28 cellular contexts compared by ENCODE assay signal in the genomic region with DNA sequence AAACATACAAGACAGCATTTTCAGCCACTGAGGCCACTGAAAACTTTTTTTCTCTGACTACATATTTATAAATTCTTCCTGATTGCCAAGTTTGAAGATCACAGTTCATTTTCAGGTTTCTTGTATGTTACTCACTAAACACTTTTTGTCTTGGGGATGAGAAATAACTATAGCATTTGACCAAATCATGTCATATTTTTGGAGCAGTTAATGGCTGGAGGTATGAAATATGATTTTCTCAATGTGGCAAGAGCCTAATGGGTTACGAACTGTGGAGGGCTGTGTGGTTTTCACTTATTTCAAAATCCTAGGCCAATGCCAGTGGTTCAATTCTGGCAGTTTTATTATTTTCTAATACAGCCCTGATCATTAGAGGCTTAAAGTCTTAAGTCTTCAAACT.
DNase-seq lines count a peak whose midpoint lies in the region; ATAC-seq and TF ChIP-seq lines count a peak whose summit lies in the region.
"Had no signal": no experiment of that assay in that cellular context is flagged by ENCODE, and none has a peak within 500 bp of the region (broad histone marks: within the 10 kb centered on the region; RNA-seq: fewer than 3 reads in every experiment).

No MANE protein-coding gene starts in this region.

- TF ChIP-seq POLR2A in uterus (IDR thresholded peaks at IDR 0.05) (no peak), vagina (IDR thresholded peaks at IDR 0.05) (no peak)

- H3K4me3 ChIP-seq in heart right ventricle (no peak overlapping the region), Panc1 (ENCODE audit: low read depth in 2 of 2, low read length in 2 of 2) (no peak overlapping the region), uterus (no peak overlapping the region), vagina (no peak overlapping the region)
- H3K4me3 ChIP-seq: lung, SJCRH30, smooth muscle cell, upper lobe of right lung had no signal

- no peaks in the 10 kb centered on the region for H3K27me3 ChIP-seq in heart right ventricle
- H3K27me3 ChIP-seq in Panc1 (ENCODE audit: control insufficient read depth, insufficient read depth, low read length), result no peaks in the 10 kb centered on the region
- H3K27me3 ChIP-seq in uterus, result no peaks in the 10 kb centered on the region
- H3K27me3 ChIP-seq in vagina, result no peaks in the 10 kb centered on the region
- H3K27me3 ChIP-seq: foreskin keratinocyte, neutrophil, SJCRH30, upper lobe of right lung had no signal

- H3K36me3 Mint-ChIP-seq in stimulated activated effector memory CD8-positive, alpha-beta T cell treated with anti-CD3 and anti-CD28 coated beads, Interleukin-12 subunit alpha, Interleukin-12 subunit beta, amount 100 ng/mL, for 72 hours, result no peaks in the 10 kb centered on the region

- no peak overlapping the region for H3K27ac Mint-ChIP-seq in stimulated activated effector memory CD8-positive, alpha-beta T cell treated with anti-CD3 and anti-CD28 coated beads, Interleukin-12 subunit alpha, Interleukin-12 subunit beta, amount 100 ng/mL, for 72 hours
- H3K27ac Mint-ChIP-seq: activated CD8-positive, alpha-beta T cell treated with anti-CD3 and anti-CD28 coated beads, Interleukin-2, amount 10 ng/mL, durations not matched to agents 7 days and 5 days; activated naive CD8-positive, alpha-beta T cell treated with anti-CD3 and anti-CD28 coated beads, Interleukin-2, amount 50 U/mL, for 24 hours; B cell; T-helper 1 cell treated with Interleukin-12 subunit alpha and Interleukin-12 subunit beta and Interleukin-4 antibody, amounts not matched to agents 30 μg/mL and 1 μg/mL, for 36 hours had no signal

- no peaks in the 10 kb centered on the region for H3K9me3 ChIP-seq in heart right ventricle
- H3K9me3 ChIP-seq in Panc1 (ENCODE audit: control insufficient read depth, insufficient read depth, low read depth, low read length), result no peaks in the 10 kb centered on the region
- no peaks in the 10 kb centered on the region for H3K9me3 ChIP-seq in uterus
- H3K9me3 ChIP-seq in vagina, result no peaks in the 10 kb centered on the region
- H3K9me3 ChIP-seq: neutrophil, SJCRH30, upper lobe of right lung had no signal

- H3K9me3 Mint-ChIP-seq in stimulated activated effector memory CD8-positive, alpha-beta T cell treated with anti-CD3 and anti-CD28 coated beads, Interleukin-12 subunit alpha, Interleukin-12 subunit beta, amount 100 ng/mL, for 72 hours, result no peaks in the 10 kb centered on the region
- H3K9me3 Mint-ChIP-seq: activated naive CD8-positive, alpha-beta T cell treated with anti-CD3 and anti-CD28 coated beads, Interleukin-2, amount 50 U/mL, for 24 hours; T-helper 1 cell treated with Interleukin-12 subunit alpha and Interleukin-12 subunit beta and Interleukin-4 antibody, amounts not matched to agents 30 μg/mL and 1 μg/mL, for 36 hours had no signal

- no peaks in the 10 kb centered on the region for H3K4me1 Mint-ChIP-seq in stimulated activated effector memory CD8-positive, alpha-beta T cell treated with anti-CD3 and anti-CD28 coated beads, Interleukin-12 subunit alpha, Interleukin-12 subunit beta, amount 100 ng/mL, for 72 hours
- H3K4me1 Mint-ChIP-seq: activated naive CD8-positive, alpha-beta T cell treated with anti-CD3 and anti-CD28 coated beads, Interleukin-2, amount 50 U/mL, for 24 hours; B cell had no signal

- TF ChIP-seq CTCF in heart right ventricle (IDR thresholded peaks at IDR 0.05), result no peak
- no peak for TF ChIP-seq CTCF in Panc1 (IDR thresholded peaks at IDR 0.05)
- no peak for TF ChIP-seq CTCF in uterus (IDR thresholded peaks at IDR 0.05)
- no peak for TF ChIP-seq CTCF in vagina (IDR thresholded peaks at IDR 0.05)

- DNase-seq in heart right ventricle (no peak), left ventricle myocardium superior (no peak), Panc1 (ENCODE audit: low read depth, low spot score) (no peak), hepatic stellate cell (ENCODE audit: low spot score) (peak; percentile 16), uterus (no peak), vagina (ENCODE audit: extremely low spot score in 2 of 2) (no peak)
- DNase-seq in stimulated activated effector memory CD8-positive, alpha-beta T cell treated with anti-CD3 and anti-CD28 coated beads, Interleukin-12 subunit alpha, Interleukin-12 subunit beta, amount 100 ng/mL, for 72 hours (ENCODE audit: low spot score in 2 of 2), result no peak
- DNase-seq: 8988T; activated CD4-positive, alpha-beta T cell treated with anti-CD3 and anti-CD28 coated beads for 1 hour; activated CD8-positive, alpha-beta T cell treated with anti-CD3 and anti-CD28 coated beads, Interleukin-2, amount 10 ng/mL, durations not matched to agents 7 days and 5 days; activated gamma-delta T cell treated with Interleukin-2 at 50 U/mL for 16 hours; activated naive CD8-positive, alpha-beta T cell treated with anti-CD3 and anti-CD28 coated beads, Interleukin-2, amount 50 U/mL, for 24 hours; activated T-cell treated with anti-CD3 and anti-CD28 coated beads, Interleukin-2, amount 50 U/mL, for 1 hour; DND-41; effector CD4-positive, alpha-beta T cell; NCI-H1092; NCI-H187; NCI-H526; SJCRH30; stimulated activated CD4-positive, alpha-beta T cell treated with anti-CD3 and anti-CD28 coated beads, Interleukin-2, amount 100 ng/mL, for 24 hours; upper lobe of right lung had no signal

- H3K4me3 Mint-ChIP-seq in stimulated activated effector memory CD8-positive, alpha-beta T cell treated with anti-CD3 and anti-CD28 coated beads, Interleukin-12 subunit alpha, Interleukin-12 subunit beta, amount 100 ng/mL, for 72 hours, result no peak overlapping the region
- H3K4me3 Mint-ChIP-seq: activated CD8-positive, alpha-beta T cell treated with anti-CD3 and anti-CD28 coated beads, Interleukin-2, amount 10 ng/mL, durations not matched to agents 7 days and 5 days; activated naive CD8-positive, alpha-beta T cell treated with anti-CD3 and anti-CD28 coated beads, Interleukin-2, amount 50 U/mL, for 24 hours; B cell; T-helper 1 cell treated with Interleukin-12 subunit alpha and Interleukin-12 subunit beta and Interleukin-4 antibody, amounts not matched to agents 30 μg/mL and 1 μg/mL, for 36 hours had no signal

- WGBS in heart right ventricle, 2 donors, result 88 to 91% methylated on average over 1 of the region's 1 CpG

- H3K27ac ChIP-seq in heart right ventricle, result peak overlapping the region in 6 of 10 donors; percentile 1 to 89 (median 34)
- no peak overlapping the region for H3K27ac ChIP-seq in Panc1 (ENCODE audit: low read length)
- peak overlapping the region in 1 of 2 donors; percentile 0 for H3K27ac ChIP-seq in uterus
- no peak overlapping the region for H3K27ac ChIP-seq in vagina
- H3K27ac ChIP-seq: foreskin keratinocyte, neutrophil, SJCRH30, upper lobe of right lung had no signal

- peaks cover 0 to 29% (median 9%) of the 10 kb centered on the region in 9 donors for H3K4me1 ChIP-seq in heart right ventricle
- H3K4me1 ChIP-seq in Panc1 (ENCODE audit: control insufficient read depth, insufficient read depth, low read length), result no peaks in the 10 kb centered on the region
- H3K4me1 ChIP-seq in uterus, result no peaks in the 10 kb centered on the region
- H3K4me1 ChIP-seq in vagina, result no peaks in the 10 kb centered on the region
- H3K4me1 ChIP-seq: foreskin keratinocyte, SJCRH30, upper lobe of right lung had no signal

- intact Hi-C loops in heart right ventricle (cut with DNase I) (loop anchor here in 1 of 10 donors (10.0 kb wide), 1 partner anchor 62 kb away; the partner anchor contains the start of gene USP13), left ventricle myocardium superior (cut with micrococcal nuclease) (no loop called here), Panc1 (cut with micrococcal nuclease; ENCODE audit: unreplicated experiment) (no loop called here), uterus (cut with DNase I; ENCODE audit: low total_unique reads) (no loop called here), vagina (cut with DNase I) (no loop called here)

- in situ Hi-C loops in Panc1 (cut with HindIII; ENCODE audit: low pct_unique_long_range_greater_than_20kb, low sequenced_read_pairs), result no loop called here

- ATAC-seq in heart right ventricle (no peak), left ventricle myocardium superior (no peak), Panc1 (no peak), HG02938 (IDR thresholded peaks at IDR 0.05; ENCODE audit: unreplicated experiment) (no peak)
- ATAC-seq in stimulated activated effector memory CD8-positive, alpha-beta T cell treated with anti-CD3 and anti-CD28 coated beads, Interleukin-12 subunit alpha, Interleukin-12 subunit beta, amount 100 ng/mL, for 72 hours, result peak; percentile 51
- ATAC-seq: activated CD8-positive, alpha-beta T cell treated with anti-CD3 and anti-CD28 coated beads, Interleukin-2, amount 10 ng/mL, durations not matched to agents 7 days and 5 days; activated naive CD8-positive, alpha-beta T cell treated with anti-CD3 and anti-CD28 coated beads, Interleukin-2, amount 50 U/mL, for 24 hours; upper lobe of right lung had no signal

- peaks cover 0 to 21% (median 4%) of the 10 kb centered on the region in 9 donors for H3K36me3 ChIP-seq in heart right ventricle
- H3K36me3 ChIP-seq in Panc1 (ENCODE audit: control insufficient read depth, insufficient read depth, low read length), result no peaks in the 10 kb centered on the region
- H3K36me3 ChIP-seq in uterus, result no peaks in the 10 kb centered on the region
- H3K36me3 ChIP-seq in vagina, result peaks cover 0 to 3% of the 10 kb centered on the region in 2 donors
- H3K36me3 ChIP-seq: neutrophil had no signal

- TSS peak; percentile 21 for BruUV-seq in Panc1 (replicated peaks; lab: Mats Ljungman, UMichigan)

- POLR2A ChIA-PET in Panc1 (lab: Charles Lee), result no interaction called here

- CTCF ChIA-PET in Panc1 (lab: Charles Lee), result interaction anchor here (0.6 kb wide), 1 partner anchor 677 kb away, joined by 3 read pairs; no protein-coding TSS in a partner anchor

Comparison
In these comparisons a context has a peak if more than half of its experiments do, and no peak if none do; other contexts are left out.
1. H3K27ac ChIP-seq: peak in heart right ventricle (6 of 10); none in Panc1 (single experiment) and vagina (single experiment).